ENCODE assay signal across 8 cellular contexts in the genomic region with DNA sequence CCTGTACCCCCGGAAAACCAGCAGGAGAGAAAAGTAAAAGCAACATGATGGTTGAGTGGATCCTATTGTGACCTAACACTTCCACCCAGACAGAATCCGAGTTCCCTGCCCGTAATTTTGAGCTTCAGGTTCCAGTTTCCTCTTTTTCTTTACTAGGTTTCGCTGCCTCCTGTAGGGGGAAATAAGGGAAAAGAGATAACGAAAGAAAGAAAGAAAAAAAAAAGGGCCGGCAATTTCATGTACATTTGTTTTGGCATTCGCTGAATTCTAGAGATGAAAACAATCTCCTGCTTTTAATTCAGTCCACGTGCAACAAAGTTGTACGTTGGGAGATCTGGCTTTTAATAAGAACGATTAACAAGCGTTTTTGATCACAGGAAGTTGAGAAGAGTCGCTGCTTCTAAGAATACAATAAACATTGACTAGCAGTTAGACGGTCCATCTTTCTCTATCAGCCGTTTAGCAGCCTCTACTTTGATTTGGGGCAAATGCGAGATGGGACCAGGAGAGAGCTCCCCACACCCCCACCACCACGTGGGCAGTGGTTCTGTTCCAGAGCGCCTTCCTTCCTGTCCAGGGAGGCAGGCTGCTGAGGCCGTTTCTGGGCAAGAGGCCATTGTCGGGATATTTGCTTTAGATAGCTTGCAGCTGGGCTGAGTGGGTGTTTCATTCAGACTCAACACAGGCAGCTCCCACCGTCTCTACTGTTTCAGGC.
DNase-seq lines count a peak whose midpoint lies in the region; ATAC-seq and TF ChIP-seq lines count a peak whose summit lies in the region.

No MANE protein-coding gene starts in this region.

- intact Hi-C loops in activated CD8-positive, alpha-beta T cell treated with anti-CD3 and anti-CD28 coated beads for 36 hours (cut with micrococcal nuclease) = no loop called here

- no peak overlapping the region for H2AK5ac ChIP-seq in trophoblast cell (ENCODE audit: low read length)

- H4K12ac ChIP-seq in trophoblast cell (ENCODE audit: low read depth, low read length) = no peak overlapping the region

- POLR2A ChIA-PET in activated CD8-positive, alpha-beta T cell treated with anti-CD3 and anti-CD28 coated beads for 36 hours (lab: Charles Lee) = interaction anchor here (0.6 to 1.7 kb wide), 8 partner anchors 10 to 319 kb away, joined by 3 to 5 read pairs (median 3); no protein-coding TSS in a partner anchor

- H2AFZ ChIP-seq in trophoblast cell (ENCODE audit: insufficient read depth, low read length, poor library complexity) = no peak overlapping the region

- WGBS in trophoblast cell (ENCODE audit: extremely low coverage, insufficient coverage, insufficient read length) = no CpG with 5 or more reads among the region's 20 CpGs

- no peaks in the 10 kb centered on the region for H3K27me3 Mint-ChIP-seq in activated CD8-positive, alpha-beta T cell treated with anti-CD3 and anti-CD28 coated beads for 36 hours

- no peak overlapping the region for H3K4me3 ChIP-seq in AG09309 (ENCODE audit: control insufficient read depth, low read depth, low read length)
- no peak overlapping the region for H3K4me3 ChIP-seq in trophoblast cell (ENCODE audit: low read depth, low read length)

- CTCF ChIA-PET in activated CD8-positive, alpha-beta T cell treated with anti-CD3 and anti-CD28 coated beads for 36 hours (lab: Charles Lee) = interaction anchor here (0.9 to 1.4 kb wide), 5 partner anchors 12 to 513 kb away, joined by 3 to 4 read pairs (median 3); no protein-coding TSS in a partner anchor

- H3K27ac Mint-ChIP-seq in activated CD8-positive, alpha-beta T cell treated with anti-CD3 and anti-CD28 coated beads for 36 hours = peak overlapping the region; percentile 81

- peaks cover 13% of the 10 kb centered on the region for H3K79me1 ChIP-seq in trophoblast cell (ENCODE audit: low read length)

- H3K4me3 Mint-ChIP-seq in activated CD8-positive, alpha-beta T cell treated with anti-CD3 and anti-CD28 coated beads for 36 hours = peak overlapping the region; percentile 58

- peaks cover 3 to 8% of the 10 kb centered on the region in 2 experiments for H3K4me1 ChIP-seq in trophoblast cell (ENCODE audit: control insufficient read depth in 1 of 2, insufficient read depth in 2 of 2, low read length in 2 of 2)

- peak overlapping the region; percentile 42 for H2BK12ac ChIP-seq in trophoblast cell (ENCODE audit: low read length)

- peaks cover 1% of the 10 kb centered on the region for H3K9me3 Mint-ChIP-seq in activated CD8-positive, alpha-beta T cell treated with anti-CD3 and anti-CD28 coated beads for 36 hours

- ATAC-seq in activated CD8-positive, alpha-beta T cell treated with anti-CD3 and anti-CD28 coated beads for 36 hours = peak; percentile 64
- ATAC-seq in HG03108 (IDR thresholded peaks at IDR 0.05; ENCODE audit: unreplicated experiment) (no peak), GM18502 (IDR thresholded peaks at IDR 0.05; ENCODE audit: poor library complexity, unreplicated experiment) (no peak)

- peak; percentile 18 for TF ChIP-seq CTCF in AG09309 (IDR thresholded peaks at IDR 0.05; ENCODE audit: control insufficient read depth, insufficient read depth, low read depth, low read length, missing control alignments)
- TF ChIP-seq CTCF in activated CD8-positive, alpha-beta T cell treated with anti-CD3 and anti-CD28 coated beads for 36 hours (IDR thresholded peaks at IDR 0.05) = peak; percentile 26

- no peak overlapping the region for H4K8ac ChIP-seq in trophoblast cell (ENCODE audit: low read depth, low read length)

- H3K4me1 Mint-ChIP-seq in activated CD8-positive, alpha-beta T cell treated with anti-CD3 and anti-CD28 coated beads for 36 hours (ENCODE audit: low read depth) = peaks cover 25% of the 10 kb centered on the region

- no peaks in the 10 kb centered on the region for H3K27me3 ChIP-seq in trophoblast cell (ENCODE audit: insufficient read depth, low read length)

- no peak overlapping the region for H3K27ac ChIP-seq in trophoblast cell (ENCODE audit: low read depth, low read length)

- no peaks in the 10 kb centered on the region for H3K36me3 ChIP-seq in trophoblast cell (ENCODE audit: control insufficient read depth in 1 of 2, insufficient read depth in 2 of 2, low read length in 2 of 2)

- no peak overlapping the region for H3K9ac ChIP-seq in trophoblast cell (ENCODE audit: low read length)

- DNase-seq in AG09309 (ENCODE audit: low read depth) (no peak), HuH-7 (ENCODE audit: low spot score) (peak; percentile 17), germinal center (ENCODE audit: low spot score) (peak; percentile 55), trophoblast cell (no peak)
- peak; percentile 30 for DNase-seq in activated CD8-positive, alpha-beta T cell treated with anti-CD3 and anti-CD28 coated beads for 36 hours
- no peak for DNase-seq in stimulated activated naive CD4-positive, alpha-beta T cell treated with Interleukin-2 at 50 U/mL for 16 hours (lab: John Stamatoyannopoulos, UW)

- no peak overlapping the region for H3K4ac ChIP-seq in trophoblast cell (ENCODE audit: low read depth, low read length)

- H3K18ac ChIP-seq in trophoblast cell (ENCODE audit: low read length) = no peak overlapping the region

- H2BK5ac ChIP-seq in trophoblast cell (ENCODE audit: low read depth, low read length, poor library complexity) = no peak overlapping the region

- peak overlapping the region; percentile 61 for H4K91ac ChIP-seq in trophoblast cell (ENCODE audit: low read depth, low read length)

- H3K36me3 Mint-ChIP-seq in activated CD8-positive, alpha-beta T cell treated with anti-CD3 and anti-CD28 coated beads for 36 hours (ENCODE audit: low read depth) = no peaks in the 10 kb centered on the region

- H3K4me2 ChIP-seq in trophoblast cell (ENCODE audit: low read length) = no peak overlapping the region

- no peaks in the 10 kb centered on the region for H3K79me2 ChIP-seq in trophoblast cell (ENCODE audit: control insufficient read depth, insufficient read depth, low read length, poor library complexity)

- H3K14ac ChIP-seq in trophoblast cell (ENCODE audit: low read length) = no peak overlapping the region

- H3K9me3 ChIP-seq in trophoblast cell (ENCODE audit: insufficient read depth, low read depth, low read length) = no peaks in the 10 kb centered on the region

- peak overlapping the region; percentile 27 for H2BK120ac ChIP-seq in trophoblast cell (ENCODE audit: insufficient read depth, low read length, poor library complexity)

- no peak overlapping the region for H3K23ac ChIP-seq in trophoblast cell (ENCODE audit: low read length)

Comparison
In these comparisons a context has a peak if more than half of its experiments do, and no peak if none do; other contexts are left out.
1. DNase-seq: peak in HuH-7 (single experiment), activated CD8-positive, alpha-beta T cell treated with anti-CD3 and anti-CD28 coated beads for 36 hours (single experiment) and germinal center (single experiment); none in AG09309 (single experiment), trophoblast cell (0 of 2) and stimulated activated naive CD4-positive, alpha-beta T cell treated with Interleukin-2 at 50 U/mL for 16 hours (single experiment).